ENCODE assay signal across 1 cellular context in the genomic region with DNA sequence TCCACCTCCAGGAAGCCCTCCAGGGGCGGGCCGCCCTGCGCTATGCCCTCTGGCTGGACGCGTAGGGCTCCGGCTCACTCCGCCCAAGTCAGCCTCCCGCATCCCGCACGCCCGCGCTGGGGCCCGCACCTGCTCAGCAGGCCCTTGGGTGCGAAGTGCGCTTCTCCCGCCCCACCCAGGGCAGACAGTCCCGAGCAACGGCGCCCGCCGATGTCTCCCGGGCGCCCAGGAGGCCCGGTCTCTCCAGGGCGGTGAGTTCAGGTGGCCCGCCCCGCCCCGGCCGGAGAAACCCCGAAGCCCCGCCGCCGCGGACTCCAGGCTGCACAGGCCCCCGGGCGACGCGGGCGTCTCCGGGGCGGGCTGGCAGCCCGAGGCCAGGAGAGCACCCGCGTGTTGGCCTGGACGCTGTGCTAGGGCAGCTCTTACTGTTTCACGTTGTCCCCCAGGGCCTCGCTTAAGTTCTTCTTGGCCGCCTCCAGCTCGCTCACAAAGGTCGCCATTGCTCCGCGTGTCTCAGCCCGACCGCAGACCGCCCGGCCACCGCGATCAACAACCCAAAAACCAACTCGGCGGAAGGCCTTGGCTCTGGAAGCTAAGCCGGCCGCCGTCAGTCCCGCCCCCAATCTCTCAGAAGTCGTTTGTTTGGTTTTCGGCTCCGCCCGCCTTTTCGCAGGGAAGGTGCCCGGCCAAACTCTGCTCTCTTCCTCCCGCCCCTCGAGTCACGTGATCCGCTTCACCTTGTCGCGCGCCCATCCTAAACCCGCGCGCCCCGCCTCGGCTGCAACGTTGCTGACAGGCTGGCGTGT.
TF ChIP-seq lines count a peak whose summit lies in the region.

A gene with protein sequence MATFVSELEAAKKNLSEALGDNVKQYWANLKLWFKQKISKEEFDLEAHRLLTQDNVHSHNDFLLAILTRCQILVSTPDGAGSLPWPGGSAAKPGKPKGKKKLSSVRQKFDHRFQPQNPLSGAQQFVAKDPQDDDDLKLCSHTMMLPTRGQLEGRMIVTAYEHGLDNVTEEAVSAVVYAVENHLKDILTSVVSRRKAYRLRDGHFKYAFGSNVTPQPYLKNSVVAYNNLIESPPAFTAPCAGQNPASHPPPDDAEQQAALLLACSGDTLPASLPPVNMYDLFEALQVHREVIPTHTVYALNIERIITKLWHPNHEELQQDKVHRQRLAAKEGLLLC (minus strand): TSS at position 531 of the 806 bp plus-strand sequence. CDS start 31 bp downstream, at position 500.

TF ChIP-seq in SK-N-SH treated with all-trans-retinoic acid at 6 μM for 48 hours, 23 proteins besides CTCF, POLR2A, EP300 and RAD21 (continued from another document):
- no peak for TF ChIP-seq OSR1 (CRISPR knock-in tag; IDR thresholded peaks at IDR 0.05)
